ENCODE assay signal across 25 cellular contexts in the genomic region with DNA sequence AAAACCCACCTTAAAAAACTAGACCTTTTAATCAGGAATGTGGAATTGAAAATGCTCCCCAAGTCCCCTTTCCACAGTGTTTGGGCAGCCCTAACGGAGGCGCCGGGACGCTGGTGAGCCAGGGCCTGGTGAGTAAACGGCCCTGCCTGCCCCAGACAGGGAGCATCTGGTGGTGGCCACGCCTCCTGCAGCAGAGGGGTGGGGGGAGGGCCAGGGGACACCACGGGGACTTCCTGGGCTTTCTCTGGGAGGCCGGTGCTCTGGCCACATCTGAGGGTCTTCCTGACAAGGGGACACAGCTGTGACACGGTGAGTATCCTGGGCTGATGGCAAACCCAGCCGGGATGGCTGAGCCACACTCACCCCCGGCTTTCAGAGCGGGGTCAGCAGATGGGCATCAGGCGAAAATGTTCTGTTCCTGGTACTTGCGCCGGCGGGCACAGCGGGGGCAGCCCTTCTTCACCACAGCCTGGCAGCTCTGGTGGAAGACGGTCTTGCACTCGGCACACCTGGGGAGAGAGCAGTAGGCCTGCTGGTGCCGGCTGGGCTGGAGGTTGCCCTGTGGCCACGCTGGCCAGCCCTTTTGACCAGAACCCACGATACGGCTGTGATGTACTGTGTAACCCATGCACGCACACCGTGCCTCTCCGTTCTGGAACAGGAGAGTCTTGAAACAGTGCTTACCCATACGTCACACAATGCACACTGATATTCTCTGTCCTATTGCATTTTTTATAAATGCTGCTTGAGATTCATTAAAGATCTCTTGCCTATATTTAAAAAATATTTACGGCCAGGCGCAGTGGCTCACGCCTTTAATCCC. TPM values are rescaled to one million over a fixed set of nuclear protein-coding genes. Genes with fewer than 3 reads are reported as not detected.
DNase-seq lines count a peak whose midpoint lies in the region; ATAC-seq, FAIRE-seq and TF ChIP-seq lines count a peak whose summit lies in the region.
"Had no signal": no experiment of that assay in that cellular context is flagged by ENCODE, and none has a peak within 500 bp of the region (broad histone marks: within the 10 kb centered on the region; RNA-seq: fewer than 3 reads in every experiment).

No MANE protein-coding gene starts in this region.

- no peak overlapping the region; a peak in 1 of 4 replicates for H3K9ac ChIP-seq in K562 (ENCODE audit: insufficient read depth in 1 of 2, low read depth in 2 of 2, low read length in 2 of 2)
- H3K9ac ChIP-seq in mesendoderm (ENCODE audit: low read length) = no peak overlapping the region

- H3K4ac ChIP-seq in mesendoderm (ENCODE audit: low read depth, low read length) = no peak overlapping the region

- H3K4me1 ChIP-seq in BE2C (peaks cover 6% of the 10 kb centered on the region; the same call in 1 of the 2 replicates), K562 (replicated peaks in 1 of 2; ENCODE audit: control insufficient read depth in 2 of 2, insufficient read depth in 2 of 2, low read length in 2 of 2) (peaks cover 0 to 16% of the 10 kb centered on the region in 2 experiments; a peak in 2 of 5 replicates), mesendoderm (ENCODE audit: control insufficient read depth, low read depth, low read length) (no peaks in the 10 kb centered on the region)

- TF ChIP-seq RAD21 in K562 (CRISPR knock-in tag; conservative IDR thresholded peaks at IDR 0.05 in 1 of 2, IDR thresholded peaks at IDR 0.05 in 1 of 2) = no peak

- POLR2A ChIA-PET in K562 (lab: Yijun Ruan, JAX) = no interaction called here

- no peak overlapping the region for H2BK15ac ChIP-seq in mesendoderm (replicated peaks; ENCODE audit: low read depth)

- H3K18ac ChIP-seq in mesendoderm (ENCODE audit: low read length) = no peak overlapping the region

- ATAC-seq in K562 = peak; percentile 39; the same call in 1 of the 3 replicates
- ATAC-seq in HG02885 (IDR thresholded peaks at IDR 0.05; ENCODE audit: poor library complexity, unreplicated experiment) = no peak
- no peak for ATAC-seq in GM21786 (IDR thresholded peaks at IDR 0.05; ENCODE audit: unreplicated experiment)
- ATAC-seq: activated CD8-positive, alpha-beta memory T cell treated with anti-CD3 and anti-CD28 coated beads, Interleukin-2, amount 10 ng/mL, durations not matched to agents 7 days and 5 days; Right ventricle myocardium inferior; stimulated activated naive CD8-positive, alpha-beta T cell treated with anti-CD3 and anti-CD28 coated beads, Interleukin-15, Interleukin-2, amounts not matched to agents 100 U/mL and 50 U/mL, for 24 hours had no signal

- H4K5ac ChIP-seq in mesendoderm (ENCODE audit: low read length) = no peak overlapping the region

- no peak overlapping the region for H3K23ac ChIP-seq in mesendoderm (ENCODE audit: low read length)

- H3K79me2 ChIP-seq in K562 (ENCODE audit: control insufficient read depth, insufficient read depth, low read length) (no peaks in the 10 kb centered on the region), mesendoderm (ENCODE audit: control insufficient read depth, insufficient read depth, low read length) (no peaks in the 10 kb centered on the region)

- intact Hi-C loops in K562 (cut with micrococcal nuclease) = no loop called here

- CTCF ChIA-PET in K562 (lab: Yijun Ruan, JAX; ENCODE audit: low intra/inter-chr PET ratio) = no interaction called here

- DNase-seq in BE2C (peak; percentile 52), HTR-8/SVneo (ENCODE audit: insufficient read length, low spot score) (no peak), K562 (ENCODE audit: extremely low read depth in 1 of 4, low spot score in 3 of 4) (no peak), mesendoderm (no peak), retina (no peak), coronary artery (ENCODE audit: low spot score) (no peak)
- DNase-seq: activated CD4-positive, CD25-positive, alpha-beta regulatory T cell; activated CD8-positive, alpha-beta memory T cell treated with anti-CD3 and anti-CD28 coated beads, Interleukin-2, amount 10 ng/mL, durations not matched to agents 7 days and 5 days; activated naive CD4-positive, alpha-beta T cell treated with anti-CD3 and anti-CD28 coated beads, Interleukin-2, amount 50 U/mL, for 16 hours; AML-193; amniotic stem cell; effector memory CD4-positive, alpha-beta T cell; erythroblast; mammary epithelial cell; NCI-H748 treated with DMSO at 0.1 percent for 48 hours; OCI-M1; stimulated activated naive CD8-positive, alpha-beta T cell treated with anti-CD3 and anti-CD28 coated beads, Interleukin-15, Interleukin-2, amounts not matched to agents 100 U/mL and 50 U/mL, for 24 hours; T1000; testis; uterus had no signal

- H2BK5ac ChIP-seq in mesendoderm (ENCODE audit: low read length) = no peak overlapping the region

- WGBS in K562 (ENCODE audit: insufficient coverage, low coverage, missing lambda C conversion rate) = 78% methylated on average over 29 of the region's 30 CpGs
- whole genome bisulfite sequencing in mesendoderm (ENCODE audit: extremely low coverage, insufficient coverage, low lambda C conversion rate) = no CpG with 5 or more reads among the region's 30 CpGs

- H4K20me1 ChIP-seq in K562 (replicated peaks; ENCODE audit: control insufficient read depth, insufficient read depth, low read length) = no peaks in the 10 kb centered on the region

- H3K79me1 ChIP-seq in mesendoderm (ENCODE audit: low read length) = no peaks in the 10 kb centered on the region

- H2AFZ ChIP-seq in K562 (ENCODE audit: low read depth, low read length) = no peak overlapping the region

- H3K4me3 ChIP-seq in BE2C (ENCODE audit: low read depth, low read length) = no peak overlapping the region
- H3K4me3 ChIP-seq in K562 = no peak overlapping the region
- H3K4me3 ChIP-seq in mesendoderm (ENCODE audit: low read length) = no peak overlapping the region
- no peak overlapping the region for H3K4me3 ChIP-seq in coronary artery
- H3K4me3 ChIP-seq: testis, uterus had no signal

- no peak for TF ChIP-seq EP300 in K562 (IDR thresholded peaks at IDR 0.05; ENCODE audit: low read length)

- no peaks in the 10 kb centered on the region for H3K36me3 ChIP-seq in BE2C
- no peaks in the 10 kb centered on the region for H3K36me3 ChIP-seq in K562 (ENCODE audit: control insufficient read depth, insufficient read depth, low read length)
- no peaks in the 10 kb centered on the region for H3K36me3 ChIP-seq in mesendoderm (ENCODE audit: control insufficient read depth, insufficient read depth, low read length)
- H3K36me3 ChIP-seq: uterus had no signal

- no peaks in the 10 kb centered on the region for H3K9me1 ChIP-seq in K562 (ENCODE audit: control insufficient read depth, insufficient read depth, low read length)

- no peaks in the 10 kb centered on the region; the same call in 1 of the 2 replicates for H3K27me3 ChIP-seq in BE2C
- H3K27me3 ChIP-seq in K562 (ENCODE audit: control insufficient read depth in 2 of 2, insufficient read depth in 2 of 2, low read length in 2 of 2) = no peaks in the 10 kb centered on the region
- no peaks in the 10 kb centered on the region for H3K27me3 ChIP-seq in mesendoderm (ENCODE audit: insufficient read depth, low read length, poor library complexity)
- H3K27me3 ChIP-seq: testis had no signal

- H3K4me2 ChIP-seq in K562 (ENCODE audit: insufficient read depth, low read length) = no peak overlapping the region
- H3K4me2 ChIP-seq in mesendoderm (ENCODE audit: low read length) = no peak overlapping the region

- H2AK5ac ChIP-seq in mesendoderm (ENCODE audit: low read length) = no peak overlapping the region

- no peak overlapping the region for H2BK120ac ChIP-seq in mesendoderm (ENCODE audit: low read depth, low read length)

- TF ChIP-seq CTCF in BE2C (IDR thresholded peaks at IDR 0.05; ENCODE audit: low read depth, low read length) = no peak
- no peak for TF ChIP-seq CTCF in K562 (IDR thresholded peaks at IDR 0.05 in 2 of 3, conservative IDR thresholded peaks at IDR 0.05 in 1 of 3; ENCODE audit: insufficient read depth in 2 of 3, low read depth in 1 of 3, low read length in 3 of 3)
- no peak for TF ChIP-seq CTCF in coronary artery (IDR thresholded peaks at IDR 0.05)

- in situ Hi-C loops in K562 (cut with MboI) = loop anchor here (25.0 kb wide), 1 partner anchor 1075 kb away; the partner anchor contains the start of gene LRRC37A2

- no TSS peak for BruUV-seq in K562 (replicated peaks; lab: Mats Ljungman, UMichigan)

- no peak overlapping the region for H4K8ac ChIP-seq in mesendoderm (ENCODE audit: low read depth, low read length)

- H3K27ac ChIP-seq in K562 (ENCODE audit: extremely low read depth, low read depth, low read length) (no peak overlapping the region), mesendoderm (ENCODE audit: low read depth, low read length) (no peak overlapping the region), coronary artery (no peak overlapping the region)
- H3K27ac ChIP-seq: testis, uterus had no signal

- no peaks in the 10 kb centered on the region for H3K9me3 ChIP-seq in BE2C
- no peaks in the 10 kb centered on the region for H3K9me3 ChIP-seq in K562 (replicated peaks; ENCODE audit: control insufficient read depth, insufficient read depth, low read depth, low read length)
- H3K9me3 ChIP-seq: testis, uterus had no signal

- peak overlapping the region; percentile 15 for H3K56ac ChIP-seq in mesendoderm (ENCODE audit: low read length)

- no peak for TF ChIP-seq POLR2A in K562 (conservative IDR thresholded peaks at IDR 0.05)

- FAIRE-seq in HTR-8/SVneo (lab: Jason Lieb, UNC) (peak; percentile 26), K562 (lab: Jason Lieb, UNC) (no peak)
- FAIRE-seq: A204.1, H54 had no signal

RNA-seq across cellular contexts. Expression of gene ARHGAP27, which starts 5.0 kb away (rescaled TPM):
- 1.6 TPM for polyA plus RNA-seq in BE2C (2012; ENCODE audit: insufficient read depth, insufficient read length, low read depth)
- total RNA-seq in K562 (2011; cell fraction: chromatin; rRNA removed; ENCODE audit: low replicate concordance) = 9.9 and 43.4 TPM in 2 replicates
- total RNA-seq in K562 (2011; cell fraction: nucleolus; rRNA removed) = 15.5 and 24.8 TPM in 2 replicates
- 11.3 and 12.3 TPM in 2 replicates for total RNA-seq in K562 (2011; cell fraction: nucleoplasm; rRNA removed)
- total RNA-seq in K562 (2014; rRNA removed) (2.7 and 3.4 TPM in 2 replicates), K562 (2014; rRNA removed; fragmentation: Illumina TruSeq; extraction: Trizol) (0.64 and 1.1 TPM in 2 replicates), K562 (2015; rRNA removed; fragmentation: Illumina TruSeq; extraction: Trizol) (1.2 and 2.1 TPM in 2 replicates), K562 (2021) (3.0 and 3.7 TPM in 2 replicates)
- polyA plus RNA-seq in K562 (2011; rRNA removed) (4.6 and 6.0 TPM in 2 replicates), K562 (2014; fragmentation: Illumina TruSeq; extraction: Trizol) (1.8 and 1.9 TPM in 2 replicates), K562 (2014; fragmentation: Nextera tagmentation; extraction: Ambion mirVana) (under 1 TPM; 0.04 to 0.06 TPM), K562 (2014; rRNA removed) (2.9 and 3.8 TPM in 2 replicates)
- polyA plus RNA-seq in K562 (2011; cell fraction: cytosol; rRNA removed) = 3.5 and 9.2 TPM in 2 replicates
- polyA plus RNA-seq in K562 (2011; cell fraction: nucleus; rRNA removed) = 43.0 and 76.4 TPM in 2 replicates
- polyA plus RNA-seq in K562 (2012) = 1.8 and 4.2 TPM in 2 replicates
- polyA minus RNA-seq in K562 (2011; rRNA and poly(A)+ RNA removed) = 2.3 and 2.8 TPM in 2 replicates
- polyA minus RNA-seq in K562 (2011; cell fraction: cytosol; rRNA and poly(A)+ RNA removed) = 3.5 and 3.8 TPM in 2 replicates
- polyA minus RNA-seq in K562 (2011; cell fraction: nucleus; rRNA and poly(A)+ RNA removed) = 10.3 and 16.0 TPM in 2 replicates
- 3.5 TPM for polyA plus RNA-seq in mesendoderm (2013, experiment 1 of 2)
- 3.7 TPM for polyA plus RNA-seq in mesendoderm (2013, experiment 2 of 2)

RNA-seq across cellular contexts. Expression of gene PLEKHM1, which starts 52.8 kb away (rescaled TPM):
- polyA plus RNA-seq in BE2C (2012; ENCODE audit: insufficient read depth, insufficient read length, low read depth) = 23.3 TPM
- 46.6 and 80.6 TPM in 2 replicates for total RNA-seq in K562 (2011; cell fraction: chromatin; rRNA removed; ENCODE audit: low replicate concordance)
- 31.8 and 34.4 TPM in 2 replicates for total RNA-seq in K562 (2011; cell fraction: nucleolus; rRNA removed)
- 47.3 and 54.0 TPM in 2 replicates for total RNA-seq in K562 (2011; cell fraction: nucleoplasm; rRNA removed)
- 5.4 and 6.2 TPM in 2 replicates for total RNA-seq in K562 (2014; rRNA removed)
- total RNA-seq in K562 (2014; rRNA removed; fragmentation: Illumina TruSeq; extraction: Trizol) = 4.0 and 4.8 TPM in 2 replicates
- total RNA-seq in K562 (2015; rRNA removed; fragmentation: Illumina TruSeq; extraction: Trizol) = 5.8 and 6.0 TPM in 2 replicates
- 16.8 and 23.3 TPM in 2 replicates for total RNA-seq in K562 (2021)
- polyA plus RNA-seq in K562 (2011; rRNA removed) = 8.4 and 10.7 TPM in 2 replicates
- 5.5 and 11.7 TPM in 2 replicates for polyA plus RNA-seq in K562 (2011; cell fraction: cytosol; rRNA removed)
- 13.9 and 31.7 TPM in 2 replicates for polyA plus RNA-seq in K562 (2011; cell fraction: nucleus; rRNA removed)
- 11.9 and 27.8 TPM in 2 replicates for polyA plus RNA-seq in K562 (2012)
- 9.0 and 10.8 TPM in 2 replicates for polyA plus RNA-seq in K562 (2014; fragmentation: Illumina TruSeq; extraction: Trizol)
- under 1 TPM; 0.13 to 0.37 TPM for polyA plus RNA-seq in K562 (2014; fragmentation: Nextera tagmentation; extraction: Ambion mirVana)
- polyA plus RNA-seq in K562 (2014; rRNA removed) = 5.7 and 12.4 TPM in 2 replicates
- 22.7 and 26.7 TPM in 2 replicates for polyA minus RNA-seq in K562 (2011; rRNA and poly(A)+ RNA removed)
- 22.3 and 23.7 TPM in 2 replicates for polyA minus RNA-seq in K562 (2011; cell fraction: cytosol; rRNA and poly(A)+ RNA removed)
- polyA minus RNA-seq in K562 (2011; cell fraction: nucleus; rRNA and poly(A)+ RNA removed) = 12.0 and 19.0 TPM in 2 replicates
- polyA plus RNA-seq in mesendoderm (2013, experiment 1 of 2) = 6.6 TPM
- 6.2 TPM for polyA plus RNA-seq in mesendoderm (2013, experiment 2 of 2)
